ENCODE assay signal across 8 cellular contexts in genomic region chr6:116531675-116532570, GRCh38.
DNase-seq lines count a peak whose midpoint lies in the region; ATAC-seq, FAIRE-seq and TF ChIP-seq lines count a peak whose summit lies in the region.

No MANE protein-coding gene starts in this region.

- H3K27me3 ChIP-seq in neutrophil = no peaks in the 10 kb centered on the region

- TF ChIP-seq CTCF in neutrophil (IDR thresholded peaks at IDR 0.05) = peak; percentile 82

- ATAC-seq in GM19372 (IDR thresholded peaks at IDR 0.05; ENCODE audit: low read depth, unreplicated experiment) (peak; percentile 96), HG03520 (IDR thresholded peaks at IDR 0.05; ENCODE audit: unreplicated experiment) (peak; percentile 81)

- H3K4me1 ChIP-seq in neutrophil (ENCODE audit: control insufficient read depth in 1 of 2, insufficient read depth in 1 of 2, low read depth in 1 of 2, low read length in 1 of 2) = peaks cover 4 to 18% of the 10 kb centered on the region in 2 experiments

- no peaks in the 10 kb centered on the region for H3K9me3 ChIP-seq in neutrophil

- no peaks in the 10 kb centered on the region for H3K36me3 ChIP-seq in neutrophil

- H3K27ac ChIP-seq in neutrophil = no peak overlapping the region

- DNase-seq in COR-L47 (lab: John Stamatoyannopoulos, UW) = peak; percentile 17
- DNase-seq in OCI-M1 (lab: John Stamatoyannopoulos, UW) = peak; percentile 82
- peak; percentile 51 for DNase-seq in activated T-cell treated with anti-CD3 and anti-CD28 coated beads for 24 hours (ENCODE audit: low read depth)
- peak; percentile 87 for DNase-seq in fibroblast of peridontal ligament (ENCODE audit: extremely low read depth)
- peak; percentile 27 for DNase-seq in urothelium cell line (ENCODE audit: low spot score)

- no peak for FAIRE-seq in urothelium cell line (lab: Jason Lieb, UNC)

- H3K4me3 ChIP-seq in neutrophil (ENCODE audit: low read depth in 1 of 2, low read length in 1 of 2) = no peak overlapping the region

Comparison
In these comparisons a context has a peak if more than half of its experiments do, and no peak if none do; other contexts are left out.
1. DNase-seq: peak in every context shown above with its lines; median percentile 87 in fibroblast of peridontal ligament; 82 in OCI-M1; 51 in activated T-cell treated with anti-CD3 and anti-CD28 coated beads for 24 hours; 27 in urothelium cell line; 17 in COR-L47.